8 cellular contexts compared by ENCODE assay signal in genomic region chr10:15859865-15860691, GRCh38. TPM values are rescaled to one million over a fixed set of nuclear protein-coding genes. Genes with fewer than 3 reads are reported as not detected.
DNase-seq lines count a peak whose midpoint lies in the region; ATAC-seq and TF ChIP-seq lines count a peak whose summit lies in the region.

Gene MINDY3 (minus strand): TSS chr10:15860507. CDS start chr10:15860299, 208 bp downstream.

- H3K4me2 ChIP-seq in fibroblast of lung (ENCODE audit: extremely low read depth, insufficient read depth, low read length) = peak within 1 kb of the TSS; percentile 85

- H3K27ac Mint-ChIP-seq in IgD-negative memory B cell = peak within 1 kb of the TSS; percentile 94 to 98 (median 96)
- peak within 1 kb of the TSS; percentile 90 to 96 (median 93) for H3K27ac Mint-ChIP-seq in naive thymus-derived CD4-positive, alpha-beta T cell
- peak within 1 kb of the TSS; percentile 95 for H3K27ac Mint-ChIP-seq in stimulated activated memory B cell treated with anti-CD40 and anti-IgM and Interleukin-4, amounts not matched to agents 10 μg/mL and 1 μg/mL and 100 μg/mL, for 72 hours

- peak within 1 kb of the TSS; percentile 96 for H2AFZ ChIP-seq in fibroblast of lung (ENCODE audit: low read length)

- H3K27ac ChIP-seq in fibroblast of lung (ENCODE audit: insufficient read depth, low read length) = peak within 1 kb of the TSS; percentile 78
- peak within 1 kb of the TSS; percentile 55 for H3K27ac ChIP-seq in naive thymus-derived CD4-positive, alpha-beta T cell (ENCODE audit: low read depth, low read length)

- DNase-seq in DMS53 (lab: John Stamatoyannopoulos, UW) (peak; percentile 88), RKO (ENCODE audit: low spot score) (peak; percentile 95), activated T-helper 1 cell treated with Interleukin-2 at 50 U/mL for 16 hours (ENCODE audit: low read depth) (peak; percentile 71), fibroblast of lung (ENCODE audit: low read depth in 2 of 2) (peak; percentile 75 to 87)
- peak; percentile 54 to 86 (median 82) for DNase-seq in naive thymus-derived CD4-positive, alpha-beta T cell

- H3K36me3 ChIP-seq in fibroblast of lung (ENCODE audit: control insufficient read depth, insufficient read depth, low read length) = no peaks in the 10 kb centered on the region
- H3K36me3 ChIP-seq in naive thymus-derived CD4-positive, alpha-beta T cell (ENCODE audit: control insufficient read depth in 2 of 3, insufficient read depth in 3 of 3, low read length in 3 of 3) = peaks cover 0 to 8% (median 0%) of the 10 kb centered on the region in 3 experiments

- peaks cover 4% of the 10 kb centered on the region for H3K27me3 Mint-ChIP-seq in IgD-negative memory B cell
- H3K27me3 Mint-ChIP-seq in naive thymus-derived CD4-positive, alpha-beta T cell = peaks cover 19 to 24% (median 22%) of the 10 kb centered on the region in 5 donors
- H3K27me3 Mint-ChIP-seq in stimulated activated memory B cell treated with anti-CD40 and anti-IgM and Interleukin-4, amounts not matched to agents 10 μg/mL and 1 μg/mL and 100 μg/mL, for 72 hours = peaks cover 14% of the 10 kb centered on the region

- TF ChIP-seq CTCF in fibroblast of lung (conservative IDR thresholded peaks at IDR 0.05 in 1 of 2, IDR thresholded peaks at IDR 0.05 in 1 of 2; ENCODE audit: low read depth in 1 of 2, low read length in 2 of 2) = no peak

- H3K36me3 Mint-ChIP-seq in IgD-negative memory B cell = peaks cover 5% of the 10 kb centered on the region
- peaks cover 4 to 12% (median 8%) of the 10 kb centered on the region in 5 donors for H3K36me3 Mint-ChIP-seq in naive thymus-derived CD4-positive, alpha-beta T cell
- H3K36me3 Mint-ChIP-seq in stimulated activated memory B cell treated with anti-CD40 and anti-IgM and Interleukin-4, amounts not matched to agents 10 μg/mL and 1 μg/mL and 100 μg/mL, for 72 hours = peaks cover 19% of the 10 kb centered on the region

- H3K9me3 Mint-ChIP-seq in IgD-negative memory B cell = no peaks in the 10 kb centered on the region
- H3K9me3 Mint-ChIP-seq in naive thymus-derived CD4-positive, alpha-beta T cell = peaks cover 0 to 5% (median 0%) of the 10 kb centered on the region in 11 donors
- H3K9me3 Mint-ChIP-seq in stimulated activated memory B cell treated with anti-CD40 and anti-IgM and Interleukin-4, amounts not matched to agents 10 μg/mL and 1 μg/mL and 100 μg/mL, for 72 hours = peaks cover 2% of the 10 kb centered on the region

- no peaks in the 10 kb centered on the region for H3K27me3 ChIP-seq in fibroblast of lung (ENCODE audit: control insufficient read depth, insufficient read depth, low read length)
- no peaks in the 10 kb centered on the region for H3K27me3 ChIP-seq in naive thymus-derived CD4-positive, alpha-beta T cell (ENCODE audit: control insufficient read depth in 2 of 2, insufficient read depth in 2 of 2, low read length in 2 of 2)

- POLR2A ChIA-PET in naive thymus-derived CD4-positive, alpha-beta T cell (lab: Charles Lee) = interaction anchor here (0.5 to 1.3 kb wide), 4 partner anchors 577 to 1276 kb away, joined by 3 to 4 read pairs (median 3); partner anchors contain the start of genes PTER and RSU1

- CTCF ChIA-PET in naive thymus-derived CD4-positive, alpha-beta T cell (lab: Charles Lee) = interaction anchor here (0.6 kb wide), 1 partner anchor 11 kb away, joined by 3 read pairs; no protein-coding TSS in a partner anchor

- peak; percentile 93 for ATAC-seq in GM21529 (IDR thresholded peaks at IDR 0.05; ENCODE audit: unreplicated experiment)
- peak; percentile 94 for ATAC-seq in naive thymus-derived CD4-positive, alpha-beta T cell
- ATAC-seq in stimulated activated memory B cell treated with anti-CD40 and anti-IgM and Interleukin-4, amounts not matched to agents 10 μg/mL and 1 μg/mL and 100 μg/mL, for 72 hours = peak; percentile 97

- intact Hi-C loops in naive thymus-derived CD4-positive, alpha-beta T cell (cut with micrococcal nuclease) = loop anchor here (1.0 to 10.0 kb wide), 8 partner anchors 17 to 1785 kb away; partner anchors contain the start of genes RSU1 (in 2 of the 2) and STAM (in 2 of the 2)

- peak within 1 kb of the TSS; percentile 77 to 98 (median 94) for H3K4me3 ChIP-seq in fibroblast of lung (replicated peaks in 1 of 4; ENCODE audit: control extremely low read depth in 1 of 4, insufficient read depth in 1 of 4, low read depth in 3 of 4, low read length in 4 of 4)
- H3K4me3 ChIP-seq in naive thymus-derived CD4-positive, alpha-beta T cell (ENCODE audit: low read length) = peak within 1 kb of the TSS; percentile 97

- H4K20me1 ChIP-seq in fibroblast of lung (ENCODE audit: control insufficient read depth, extremely low read depth, insufficient read depth, low read length) = no peaks in the 10 kb centered on the region

- H3K4me3 Mint-ChIP-seq in IgD-negative memory B cell = peak within 1 kb of the TSS; percentile 96 to 100 (median 99)
- peak within 1 kb of the TSS; percentile 95 to 100 (median 98) for H3K4me3 Mint-ChIP-seq in naive thymus-derived CD4-positive, alpha-beta T cell
- H3K4me3 Mint-ChIP-seq in stimulated activated memory B cell treated with anti-CD40 and anti-IgM and Interleukin-4, amounts not matched to agents 10 μg/mL and 1 μg/mL and 100 μg/mL, for 72 hours = peak within 1 kb of the TSS; percentile 99

- H3K4me1 ChIP-seq in fibroblast of lung (ENCODE audit: control insufficient read depth, extremely low read depth, insufficient read depth, low read length) = peaks cover 4% of the 10 kb centered on the region
- H3K4me1 ChIP-seq in naive thymus-derived CD4-positive, alpha-beta T cell (ENCODE audit: control insufficient read depth in 2 of 2, insufficient read depth in 2 of 2, low read length in 2 of 2) = peaks cover 10 to 22% of the 10 kb centered on the region in 2 donors

- H3K79me2 ChIP-seq in fibroblast of lung (ENCODE audit: control insufficient read depth, insufficient read depth, low read length) = peaks cover 38% of the 10 kb centered on the region

- peak within 1 kb of the TSS; percentile 68 for H3K9ac ChIP-seq in fibroblast of lung (ENCODE audit: insufficient read depth, low read length)

- H3K4me1 Mint-ChIP-seq in IgD-negative memory B cell = peaks cover 25 to 34% (median 32%) of the 10 kb centered on the region in 3 donors
- H3K4me1 Mint-ChIP-seq in naive thymus-derived CD4-positive, alpha-beta T cell = peaks cover 25 to 53% (median 45%) of the 10 kb centered on the region in 7 donors
- peaks cover 28% of the 10 kb centered on the region for H3K4me1 Mint-ChIP-seq in stimulated activated memory B cell treated with anti-CD40 and anti-IgM and Interleukin-4, amounts not matched to agents 10 μg/mL and 1 μg/mL and 100 μg/mL, for 72 hours

- no peaks in the 10 kb centered on the region for H3K9me3 ChIP-seq in fibroblast of lung (ENCODE audit: control insufficient read depth, insufficient read depth, low read depth, low read length)
- no peaks in the 10 kb centered on the region for H3K9me3 ChIP-seq in naive thymus-derived CD4-positive, alpha-beta T cell (ENCODE audit: control insufficient read depth in 2 of 3, low read length in 3 of 3)

RNA-seq across cellular contexts. Expression of gene MINDY3, which starts in this region (rescaled TPM):
- polyA plus RNA-seq in IgD-negative memory B cell = 4.5 TPM
- total RNA-seq in fibroblast of lung = 30.8 and 37.5 TPM in 2 replicates
- polyA plus RNA-seq in fibroblast of lung = 26.0 and 30.6 TPM in 2 replicates
- polyA plus RNA-seq in fibroblast of lung (2012) = 22.1 and 23.5 TPM in 2 replicates
- polyA minus RNA-seq in fibroblast of lung (ENCODE audit: low replicate concordance) = 3.4 and 3.6 TPM in 2 replicates
- total RNA-seq in naive thymus-derived CD4-positive, alpha-beta T cell = 10 to 100 TPM; 21.4 to 43.8 (median 37.4) TPM
- polyA plus RNA-seq in naive thymus-derived CD4-positive, alpha-beta T cell = 1 to 10 TPM; 3.6 to 4.2 TPM

Comparison
In these comparisons a context has a peak if more than half of its experiments do, and no peak if none do; other contexts are left out.
1. Peak in every context shown above with its lines: DNase-seq, ATAC-seq, H3K4me3 ChIP-seq and H3K27ac ChIP-seq.